9 cellular contexts compared by ENCODE assay signal in the genomic region with DNA sequence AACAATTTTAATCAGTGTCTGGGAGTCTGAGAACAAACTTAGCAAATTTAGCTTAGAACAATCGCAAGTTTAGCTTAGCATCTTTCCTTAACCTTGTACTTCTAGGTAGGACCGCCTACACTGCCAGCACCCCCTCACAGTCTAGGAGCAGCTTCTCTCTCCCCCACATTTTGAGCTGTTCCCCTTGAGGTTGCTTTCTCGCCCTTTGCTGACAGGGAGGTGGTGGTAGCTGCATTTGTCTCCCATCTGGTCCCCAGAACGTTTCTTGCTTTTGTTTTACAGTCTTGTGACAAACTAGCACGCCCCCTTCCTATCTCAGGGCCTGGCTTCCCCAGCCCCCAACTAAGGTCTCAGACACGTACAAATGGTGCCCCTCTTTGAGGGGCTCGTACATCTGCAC. TPM values are rescaled to one million over a fixed set of nuclear protein-coding genes. Genes with fewer than 3 reads are reported as not detected.
DNase-seq lines count a peak whose midpoint lies in the region; ATAC-seq and TF ChIP-seq lines count a peak whose summit lies in the region.
"Had no signal": no experiment of that assay in that cellular context is flagged by ENCODE, and none has a peak within 500 bp of the region (broad histone marks: within the 10 kb centered on the region; RNA-seq: fewer than 3 reads in every experiment).

No MANE protein-coding gene starts in this region.

- peak overlapping the region; percentile 53 for H2AFZ ChIP-seq in ACC112 (ENCODE audit: low read length, unreplicated experiment)
- H2AFZ ChIP-seq in osteoblast (ENCODE audit: low read length), result no peak overlapping the region

- peak overlapping the region; percentile 82 for H3K27ac ChIP-seq in ACC112 (ENCODE audit: low read depth, low read length)
- peak overlapping the region; percentile 55 for H3K27ac ChIP-seq in colonic mucosa
- peak overlapping the region; percentile 93 for H3K27ac ChIP-seq in osteoblast (ENCODE audit: low read depth, low read length)

- peak overlapping the region; percentile 14 for H3K4me3 ChIP-seq in ACC112 (ENCODE audit: low read depth, low read length)
- no peak overlapping the region for H3K4me3 ChIP-seq in colonic mucosa
- no peak overlapping the region for H3K4me3 ChIP-seq in osteoblast (ENCODE audit: insufficient read depth, low read length)

- H3K4me1 ChIP-seq in ACC112 (ENCODE audit: control insufficient read depth, insufficient read depth, low read length, unreplicated experiment) (peaks cover 69% of the 10 kb centered on the region), colonic mucosa (peaks cover 11% of the 10 kb centered on the region), osteoblast (ENCODE audit: insufficient read depth, low read length) (peaks cover 63% of the 10 kb centered on the region)

- peak overlapping the region in 1 of 2 donors; percentile 16 for H3K9ac ChIP-seq in colonic mucosa (ENCODE audit: low read depth in 2 of 2, low read length in 2 of 2)

- H4K20me1 ChIP-seq in osteoblast (ENCODE audit: insufficient read depth, low read length), result no peaks in the 10 kb centered on the region

- ATAC-seq in HG03457 (IDR thresholded peaks at IDR 0.05; ENCODE audit: unreplicated experiment) (no peak), HG02840 (IDR thresholded peaks at IDR 0.05; ENCODE audit: low FRiP score, unreplicated experiment) (no peak)

- TF ChIP-seq CTCF in GM20000 (IDR thresholded peaks at IDR 0.05; ENCODE audit: extremely low read depth, missing control alignments), result no peak
- no peak for TF ChIP-seq CTCF in colonic mucosa (IDR thresholded peaks at IDR 0.05)
- no peak for TF ChIP-seq CTCF in osteoblast (IDR thresholded peaks at IDR 0.05; ENCODE audit: extremely low read depth, low read depth, low read length)

- no peaks in the 10 kb centered on the region for H3K9me3 ChIP-seq in colonic mucosa
- no peaks in the 10 kb centered on the region for H3K9me3 ChIP-seq in osteoblast (ENCODE audit: low read depth, low read length)

- H3K27me3 ChIP-seq in ACC112 (ENCODE audit: insufficient read depth, low read length), result no peaks in the 10 kb centered on the region
- no peaks in the 10 kb centered on the region for H3K27me3 ChIP-seq in colonic mucosa
- H3K27me3 ChIP-seq in osteoblast (ENCODE audit: insufficient read depth, low read length), result no peaks in the 10 kb centered on the region

- H3K79me2 ChIP-seq in ACC112 (ENCODE audit: control insufficient read depth, insufficient read depth, low read length, unreplicated experiment), result peaks cover 41% of the 10 kb centered on the region
- peaks cover 48% of the 10 kb centered on the region for H3K79me2 ChIP-seq in osteoblast (ENCODE audit: insufficient read depth, low read length)

- in situ Hi-C loops in KBM-7 (cut with MboI; ENCODE audit: low pct_unique_long_range_greater_than_20kb, low sequenced_read_pairs), result no loop called here

- intact Hi-C loops in colonic mucosa (cut with DNase I), result no loop called here

- H3K36me3 ChIP-seq in ACC112 (ENCODE audit: insufficient read depth, low read length) (no peaks in the 10 kb centered on the region), colonic mucosa (no peaks in the 10 kb centered on the region), osteoblast (ENCODE audit: insufficient read depth, low read length) (no peaks in the 10 kb centered on the region)

- peak; percentile 31 for DNase-seq in GM20000 (ENCODE audit: low spot score)
- DNase-seq in colonic mucosa, result no peak
- DNase-seq in osteoblast (ENCODE audit: insufficient read length, low spot score, missing footprints), result no peak
- DNase-seq in NCI-H1105 (lab: John Stamatoyannopoulos, UW), result no peak
- no peak for DNase-seq in KBM-7
- DNase-seq: SHP77 had no signal

- H3K4me2 ChIP-seq in osteoblast (ENCODE audit: insufficient read depth, low read length), result peak overlapping the region; percentile 56

RNA-seq across cellular contexts. Expression of a gene that starts 27.4 kb away (rescaled TPM):
- total RNA-seq in colonic mucosa (10 to 100 TPM; 16.1 to 24.2 TPM), osteoblast (25.0 and 29.2 TPM in 2 replicates)
